In genomic region chr10:27245846-27246245, GRCh38 we compare ENCODE assay signal across 29 cellular contexts.
"Had no signal": no experiment of that assay in that cellular context is flagged by ENCODE, and none has a peak within 500 bp of the region (broad histone marks: within the 10 kb centered on the region; RNA-seq: fewer than 3 reads in every experiment).

No MANE protein-coding gene starts in this region.

- H3K4me1 ChIP-seq: SJCRH30 had no signal

- H3K4me2 ChIP-seq: SK-N-SH had no signal

- H3K9me3 Mint-ChIP-seq: activated naive CD4-positive, alpha-beta T cell treated with anti-CD3 and anti-CD28 coated beads, Interleukin-2, amount 50 U/mL, for 72 hours; activated naive CD8-positive, alpha-beta T cell treated with anti-CD3 and anti-CD28 coated beads, Interleukin-2, amount 50 U/mL, for 24 hours; activated T-cell treated with anti-CD3 and anti-CD28 coated beads, Interleukin-2, amount 50 U/mL, for 4 hours had no signal

- H3K27ac Mint-ChIP-seq: activated CD8-positive, alpha-beta memory T cell treated with anti-CD3 and anti-CD28 coated beads, Interleukin-2, amount 10 ng/mL, durations not matched to agents 7 days and 5 days; activated naive CD4-positive, alpha-beta T cell treated with anti-CD3 and anti-CD28 coated beads, Interleukin-2, amount 50 U/mL, for 72 hours; activated naive CD8-positive, alpha-beta T cell treated with anti-CD3 and anti-CD28 coated beads, Interleukin-2, amount 50 U/mL, for 24 hours had no signal

- H3K9me2 ChIP-seq: SK-N-SH had no signal

- H3K4me3 Mint-ChIP-seq: activated CD8-positive, alpha-beta memory T cell treated with anti-CD3 and anti-CD28 coated beads, Interleukin-2, amount 10 ng/mL, durations not matched to agents 7 days and 5 days; activated naive CD8-positive, alpha-beta T cell treated with anti-CD3 and anti-CD28 coated beads, Interleukin-2, amount 50 U/mL, for 24 hours; activated T-cell treated with anti-CD3 and anti-CD28 coated beads, Interleukin-2, amount 50 U/mL, for 4 hours had no signal

- H3K27ac ChIP-seq: ascending aorta, brain microvascular endothelial cell, cardiac muscle cell, Peyer's patch, RWPE1, SJCRH30, WERI-Rb-1 had no signal

- H3K36me3 ChIP-seq: ascending aorta, brain microvascular endothelial cell, cardiac muscle cell, Peyer's patch, SJCRH30, WERI-Rb-1 had no signal

- H3K9me3 ChIP-seq: ascending aorta, Peyer's patch, SJCRH30, SK-N-SH had no signal

- DNase-seq: activated CD4-positive, alpha-beta T cell treated with anti-CD3 and anti-CD28 coated beads for 48 hours; activated CD4-positive, alpha-beta T cell treated with anti-CD3 and anti-CD28 coated beads, Interleukin-2, amount 50 U/mL, for 48 hours; activated CD8-positive, alpha-beta memory T cell treated with anti-CD3 and anti-CD28 coated beads, Interleukin-2, amount 10 ng/mL, durations not matched to agents 7 days and 5 days; activated effector memory CD4-positive, alpha-beta T cell treated with anti-CD3 and anti-CD28 coated beads, Interleukin-2, amount 50 U/mL, for 16 hours; activated naive CD4-positive, alpha-beta T cell treated with Interleukin-2 at 50 U/mL for 16 hours; activated naive CD8-positive, alpha-beta T cell treated with anti-CD3 and anti-CD28 coated beads, Interleukin-2, amount 50 U/mL, for 24 hours; activated T-cell treated with anti-CD3 and anti-CD28 coated beads, Interleukin-2, amount 50 U/mL, for 4 hours; amniotic stem cell; brain microvascular endothelial cell; MM.1S; NCI-H1105; NCI-H1436; NCI-H1694 treated with DMSO at 0.1 percent for 48 hours; NCI-H2081; NCI-H510A treated with DMSO at 0.1 percent for 48 hours; NCI-H69; NK-92 treated with Interleukin-12 subunit alpha and Interleukin-12 subunit beta, amount 100 ng/mL, for 24 hours; OCI-M1; Peyer's patch; Right ventricle myocardium superior; SJCRH30; SK-N-SH; T-helper 1 cell; WERI-Rb-1 had no signal

- H3K9ac ChIP-seq: SK-N-SH had no signal

- H3K4me3 ChIP-seq: ascending aorta, cardiac muscle cell, Peyer's patch, SJCRH30 had no signal

- H3K27me3 ChIP-seq: ascending aorta, brain microvascular endothelial cell, cardiac muscle cell, Peyer's patch, SJCRH30 had no signal

- ATAC-seq: activated CD4-positive, CD25-positive, alpha-beta regulatory T cell treated with anti-CD3 and anti-CD28 coated beads, Interleukin-2, amount 50 U/mL, for 24 hours; activated CD8-positive, alpha-beta memory T cell treated with anti-CD3 and anti-CD28 coated beads, Interleukin-2, amount 10 ng/mL, durations not matched to agents 7 days and 5 days; activated naive CD4-positive, alpha-beta T cell treated with anti-CD3 and anti-CD28 coated beads, Interleukin-2, amount 50 U/mL, for 72 hours; activated naive CD8-positive, alpha-beta T cell treated with anti-CD3 and anti-CD28 coated beads, Interleukin-2, amount 50 U/mL, for 24 hours; activated T-cell treated with anti-CD3 and anti-CD28 coated beads, Interleukin-2, amount 50 U/mL, for 4 hours had no signal

- H3K27me3 Mint-ChIP-seq: activated CD8-positive, alpha-beta memory T cell treated with anti-CD3 and anti-CD28 coated beads, Interleukin-2, amount 10 ng/mL, durations not matched to agents 7 days and 5 days; activated naive CD8-positive, alpha-beta T cell treated with anti-CD3 and anti-CD28 coated beads, Interleukin-2, amount 50 U/mL, for 24 hours had no signal
